ENCODE assay signal across 27 cellular contexts in the genomic region with DNA sequence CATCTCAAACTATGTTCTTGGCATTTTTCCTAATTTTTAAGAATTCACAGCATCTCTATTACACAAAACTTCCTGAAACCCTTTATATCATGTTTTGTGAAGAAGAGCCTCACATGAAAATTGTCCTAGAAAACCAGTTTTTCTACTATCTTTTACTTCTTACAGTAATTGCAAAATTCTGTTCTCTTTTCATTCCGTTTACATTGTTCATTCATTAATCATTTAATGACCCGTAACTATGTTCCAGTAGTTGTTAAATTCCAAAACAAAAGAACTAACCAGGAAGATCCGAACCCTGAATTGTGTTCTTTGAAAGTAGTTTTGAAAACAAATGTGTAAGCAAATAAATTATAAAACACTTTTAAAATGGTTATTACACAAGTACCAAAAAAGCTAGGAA.
DNase-seq lines count a peak whose midpoint lies in the region; ATAC-seq and TF ChIP-seq lines count a peak whose summit lies in the region.
"Had no signal": no experiment of that assay in that cellular context is flagged by ENCODE, and none has a peak within 500 bp of the region (broad histone marks: within the 10 kb centered on the region; RNA-seq: fewer than 3 reads in every experiment).

No MANE protein-coding gene starts in this region.

- POLR2A ChIA-PET in RWPE1 (lab: Yijun Ruan, JAX; ENCODE audit: low non-redundant PET): no interaction called here

- H3K9me2 ChIP-seq in MM.1S (replicated peaks; ENCODE audit: insufficient read depth, low read length): no peaks in the 10 kb centered on the region

- ATAC-seq in HG03045 (IDR thresholded peaks at IDR 0.05; ENCODE audit: unreplicated experiment) (no peak), GM21717 (IDR thresholded peaks at IDR 0.05; ENCODE audit: unreplicated experiment) (no peak)
- ATAC-seq: A549, Panc1 had no signal

- CTCF ChIA-PET in RWPE1 (lab: Yijun Ruan, JAX): no interaction called here

- H3K4me1 ChIP-seq in testis (no peaks in the 10 kb centered on the region), MM.1S (ENCODE audit: low read length) (no peaks in the 10 kb centered on the region)
- H3K4me1 ChIP-seq: A549 had no signal

- H3K36me3 ChIP-seq in testis (ENCODE audit: low read depth, missing control alignments): no peaks in the 10 kb centered on the region
- H3K36me3 ChIP-seq in MM.1S (replicated peaks; ENCODE audit: insufficient read depth, low read length): no peaks in the 10 kb centered on the region

- H3K27ac ChIP-seq in RWPE1: no peak overlapping the region
- no peak overlapping the region for H3K27ac ChIP-seq in testis
- H3K27ac ChIP-seq in MM.1S (ENCODE audit: low read length): no peak overlapping the region
- H3K27ac ChIP-seq: A549 had no signal

- H3K27me3 ChIP-seq in testis (no peaks in the 10 kb centered on the region), MM.1S (replicated peaks; ENCODE audit: insufficient read depth, low read length) (no peaks in the 10 kb centered on the region)

- H4K20me1 ChIP-seq in MM.1S (ENCODE audit: insufficient read depth, low read length): no peaks in the 10 kb centered on the region

- no peaks in the 10 kb centered on the region for H3K9me3 ChIP-seq in testis
- H3K9me3 ChIP-seq in MM.1S (replicated peaks; ENCODE audit: insufficient read depth, low read length): no peaks in the 10 kb centered on the region
- H3K9me3 ChIP-seq: A549 had no signal

- no peak overlapping the region for H3K9ac ChIP-seq in MM.1S (ENCODE audit: low read length)

- H3K4me3 ChIP-seq in fibroblast of pulmonary artery (replicated peaks; ENCODE audit: low read depth, low read length) (no peak overlapping the region), testis (no peak overlapping the region), MM.1S (ENCODE audit: low read length) (no peak overlapping the region)
- H3K4me3 ChIP-seq: A549 had no signal

- H2AFZ ChIP-seq in MM.1S (ENCODE audit: low read length): no peak overlapping the region

- TF ChIP-seq POLR2A in testis (IDR thresholded peaks at IDR 0.05): no peak

- TF ChIP-seq CTCF in RWPE1 (conservative IDR thresholded peaks at IDR 0.05; ENCODE audit: low read depth) (no peak), fibroblast of pulmonary artery (IDR thresholded peaks at IDR 0.05; ENCODE audit: low read length, missing control alignments) (no peak), testis (IDR thresholded peaks at IDR 0.05) (no peak), MM.1S (IDR thresholded peaks at IDR 0.05; ENCODE audit: low read length) (no peak)

- WGBS in testis, 2 donors: 51 to 58% methylated on average over 3 of the region's 3 CpGs

- H3F3A ChIP-seq in MM.1S (ENCODE audit: insufficient read depth, low read length): no peaks in the 10 kb centered on the region

- H3K79me2 ChIP-seq in MM.1S (ENCODE audit: low read length): no peaks in the 10 kb centered on the region

- intact Hi-C loops in testis (cut with DNase I; ENCODE audit: low total_unique reads): no loop called here

- DNase-seq in RWPE1 (ENCODE audit: low spot score) (peak; percentile 20), fibroblast of pulmonary artery (ENCODE audit: low read depth) (peak; percentile 5), left kidney (ENCODE audit: low read depth, low spot score) (peak; percentile 5), testis (no peak), MM.1S (no peak)
- DNase-seq: AML-193; C1 segment of cervical spinal cord; CD4-positive, alpha-beta memory T cell; COR-L47; DMS 273 treated with DMSO at 0.1 percent for 48 hours; DMS79; GF-D8; H7; IMR-90; KG1; NCI-H1048; NCI-H1417; NCI-H187; NCI-H2081 treated with DMSO at 0.1 percent for 48 hours; NCI-H2171; NCI-H226; NCI-H510A; SHP77 treated with DMSO at 0.1 percent for 48 hours had no signal

- H3K4me2 ChIP-seq in MM.1S (ENCODE audit: low read depth, low read length): no peak overlapping the region
- H3K4me2 ChIP-seq: A549 had no signal

Comparison
In these comparisons a context has a peak if more than half of its experiments do, and no peak if none do; other contexts are left out.
1. DNase-seq: peak in RWPE1 (single experiment), fibroblast of pulmonary artery (single experiment) and left kidney (single experiment); none in testis (single experiment) and MM.1S (single experiment).